Comparison of ENCODE assay signal across 10 cellular contexts in the genomic region with DNA sequence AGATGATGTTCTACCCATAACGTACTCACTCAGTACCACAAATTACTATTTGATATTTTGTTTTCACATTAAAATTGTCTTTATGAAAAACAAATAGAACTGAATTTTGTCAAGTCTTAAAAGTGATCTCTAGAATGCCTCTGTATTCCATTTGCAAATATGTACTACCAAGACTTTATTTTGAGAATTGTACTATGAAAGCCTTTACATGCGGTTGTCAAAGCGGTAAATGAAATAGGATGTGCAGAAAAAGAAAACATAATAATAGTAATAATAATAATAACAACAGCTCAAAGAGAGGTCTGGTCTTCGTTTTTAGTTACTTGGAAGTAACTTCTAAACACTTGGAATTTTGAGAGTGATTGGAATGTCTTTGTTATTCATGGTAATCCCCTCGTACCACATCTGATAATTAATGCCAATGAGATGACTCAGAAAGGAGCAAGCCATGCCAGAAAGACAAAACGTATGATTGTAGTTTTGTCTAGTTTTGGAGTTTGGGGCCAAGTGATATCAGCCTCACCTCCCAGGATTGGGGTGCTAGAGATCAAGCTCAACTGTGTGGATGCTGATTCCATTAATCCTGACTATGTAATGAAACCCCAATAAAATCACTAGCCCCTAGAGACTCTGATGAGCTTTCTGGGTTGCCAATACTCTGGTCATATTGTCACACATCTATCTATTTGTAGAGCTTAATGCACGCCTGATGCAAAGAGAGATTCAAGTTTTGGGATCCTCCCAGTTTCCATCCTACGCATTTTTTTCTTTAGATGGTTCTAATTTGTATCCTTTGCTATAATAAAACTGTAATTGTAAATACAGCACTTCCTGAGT. TPM values are rescaled to one million over a fixed set of nuclear protein-coding genes. Genes with fewer than 3 reads are reported as not detected.
A peak's percentile ranks its signal among the peaks of the same experiment; 100 is the strongest.
DNase-seq lines count a peak whose midpoint lies in the region; ATAC-seq and TF ChIP-seq lines count a peak whose summit lies in the region.
"Had no signal": no experiment of that assay in that cellular context is flagged by ENCODE, and none has a peak within 500 bp of the region (broad histone marks: within the 10 kb centered on the region; RNA-seq: fewer than 3 reads in every experiment).

No MANE protein-coding gene starts in this region.

- H3K4ac ChIP-seq in trophoblast cell (ENCODE audit: low read depth, low read length), result no peak overlapping the region

- no peaks in the 10 kb centered on the region for H3K36me3 ChIP-seq in trophoblast cell (ENCODE audit: control insufficient read depth in 1 of 2, insufficient read depth in 2 of 2, low read length in 2 of 2)

- H3K23ac ChIP-seq in trophoblast cell (ENCODE audit: low read length), result no peak overlapping the region

- peak overlapping the region; percentile 7 for H2BK120ac ChIP-seq in trophoblast cell (ENCODE audit: insufficient read depth, low read length, poor library complexity)

- H2AK5ac ChIP-seq in trophoblast cell (ENCODE audit: low read length), result no peak overlapping the region

- H3K14ac ChIP-seq in trophoblast cell (ENCODE audit: low read length), result no peak overlapping the region

- no peak overlapping the region for H3K4me2 ChIP-seq in trophoblast cell (ENCODE audit: low read length)

- no peak overlapping the region for H2BK5ac ChIP-seq in trophoblast cell (ENCODE audit: low read depth, low read length, poor library complexity)

- WGBS in trophoblast cell (ENCODE audit: extremely low coverage, insufficient coverage, insufficient read length), result no CpG with 5 or more reads among the region's 8 CpGs
- 45 to 46% methylated on average over 8 of the region's 8 CpGs for WGBS in lower leg skin, 2 donors

- no peak for TF ChIP-seq CTCF in lower leg skin (IDR thresholded peaks at IDR 0.05)

- H3K79me1 ChIP-seq in trophoblast cell (ENCODE audit: low read length), result peaks cover 2% of the 10 kb centered on the region

- no peak overlapping the region for H3K18ac ChIP-seq in trophoblast cell (ENCODE audit: low read length)

- no peak overlapping the region for H3K4me3 ChIP-seq in trophoblast cell (ENCODE audit: low read depth, low read length)
- H3K4me3 ChIP-seq in lower leg skin (ENCODE audit: low read depth, poor library complexity, severe bottlenecking), result no peak overlapping the region

- H4K91ac ChIP-seq in trophoblast cell (ENCODE audit: low read depth, low read length), result peak overlapping the region; percentile 35

- peak overlapping the region; percentile 50 for H2BK12ac ChIP-seq in trophoblast cell (ENCODE audit: low read length)

- DNase-seq in RPMI7951 (ENCODE audit: low read depth) (peak; percentile 51), trophoblast cell (peak in 1 of 2 donors; percentile 9), cardiac septum (ENCODE audit: low spot score) (no peak), head of caudate nucleus (no peak), lower leg skin (ENCODE audit: low spot score in 2 of 2) (no peak), islet precursor cell (no peak)
- DNase-seq: activated naive CD4-positive, alpha-beta T cell treated with Interleukin-2 at 50 U/mL for 16 hours; SW 1271 had no signal

- intact Hi-C loops in cardiac septum (cut with DNase I), result no loop called here
- intact Hi-C loops in head of caudate nucleus (cut with DNase I), result no loop called here
- intact Hi-C loops in lower leg skin (cut with DNase I; ENCODE audit: low total_unique reads), result no loop called here

- H3K27me3 ChIP-seq in trophoblast cell (ENCODE audit: insufficient read depth, low read length), result no peaks in the 10 kb centered on the region

- H3K4me1 ChIP-seq in trophoblast cell (ENCODE audit: control insufficient read depth in 1 of 2, insufficient read depth in 2 of 2, low read length in 2 of 2), result peaks cover 0 to 13% of the 10 kb centered on the region in 2 experiments

- TF ChIP-seq POLR2A in lower leg skin (IDR thresholded peaks at IDR 0.05), result no peak

- H4K12ac ChIP-seq in trophoblast cell (ENCODE audit: low read depth, low read length), result no peak overlapping the region

- peak; percentile 45 for ATAC-seq in GM19395 (IDR thresholded peaks at IDR 0.05; ENCODE audit: unreplicated experiment)
- ATAC-seq in HG02973 (IDR thresholded peaks at IDR 0.05; ENCODE audit: unreplicated experiment), result peak; percentile 19

- no peak overlapping the region for H2AFZ ChIP-seq in trophoblast cell (ENCODE audit: insufficient read depth, low read length, poor library complexity)

- H3K27ac ChIP-seq in trophoblast cell (ENCODE audit: low read depth, low read length), result no peak overlapping the region

- H3K9me3 ChIP-seq in trophoblast cell (ENCODE audit: insufficient read depth, low read depth, low read length), result no peaks in the 10 kb centered on the region

- no peaks in the 10 kb centered on the region for H3K79me2 ChIP-seq in trophoblast cell (ENCODE audit: control insufficient read depth, insufficient read depth, low read length, poor library complexity)

- H3K9ac ChIP-seq in trophoblast cell (ENCODE audit: low read length), result no peak overlapping the region

- H4K8ac ChIP-seq in trophoblast cell (ENCODE audit: low read depth, low read length), result no peak overlapping the region

RNA-seq across cellular contexts. Expression of gene CTSO, which starts 20.2 kb away (rescaled TPM):
- 4.7 and 5.0 TPM in 2 replicates for total RNA-seq in RPMI7951 (2014; rRNA removed; shearing (Covaris generic))
- polyA plus RNA-seq in trophoblast cell (2013), result 4.0 and 4.2 TPM in 2 replicates
- total RNA-seq in cardiac septum (9.0 TPM), lower leg skin (10 to 100 TPM in 2 of 4 donors, 1 to 10 TPM in 2; 5.1 to 13.0 (median 9.1) TPM)
